In the genomic region with DNA sequence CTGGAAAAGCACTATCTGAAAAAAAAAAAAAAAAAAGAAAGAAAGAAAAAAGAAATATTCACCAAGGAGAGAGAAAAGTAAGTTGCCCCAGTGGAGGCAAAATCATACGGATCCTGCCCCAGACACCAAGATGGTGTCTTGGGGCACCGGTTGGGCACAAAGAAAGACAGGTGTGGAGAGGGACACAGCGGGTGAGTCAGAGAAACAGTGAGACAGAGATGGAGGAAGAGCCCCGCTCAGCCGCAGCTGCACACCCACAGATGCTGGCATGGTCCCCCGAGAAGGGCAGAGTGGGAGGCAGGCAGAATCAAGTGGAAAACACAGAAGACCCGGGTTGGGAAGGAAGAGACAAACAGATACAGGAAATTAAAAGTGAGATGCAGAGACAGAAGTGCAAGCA, we compare ENCODE assay signal across 1 cellular context.
TF ChIP-seq lines count a peak whose summit lies in the region.

No MANE protein-coding gene starts in this region.

TF ChIP-seq in SK-N-SH treated with all-trans-retinoic acid at 6 μM for 48 hours, 23 proteins besides CTCF, POLR2A, EP300 and RAD21 (continued from another document):
- TF ChIP-seq, protein P1, sequence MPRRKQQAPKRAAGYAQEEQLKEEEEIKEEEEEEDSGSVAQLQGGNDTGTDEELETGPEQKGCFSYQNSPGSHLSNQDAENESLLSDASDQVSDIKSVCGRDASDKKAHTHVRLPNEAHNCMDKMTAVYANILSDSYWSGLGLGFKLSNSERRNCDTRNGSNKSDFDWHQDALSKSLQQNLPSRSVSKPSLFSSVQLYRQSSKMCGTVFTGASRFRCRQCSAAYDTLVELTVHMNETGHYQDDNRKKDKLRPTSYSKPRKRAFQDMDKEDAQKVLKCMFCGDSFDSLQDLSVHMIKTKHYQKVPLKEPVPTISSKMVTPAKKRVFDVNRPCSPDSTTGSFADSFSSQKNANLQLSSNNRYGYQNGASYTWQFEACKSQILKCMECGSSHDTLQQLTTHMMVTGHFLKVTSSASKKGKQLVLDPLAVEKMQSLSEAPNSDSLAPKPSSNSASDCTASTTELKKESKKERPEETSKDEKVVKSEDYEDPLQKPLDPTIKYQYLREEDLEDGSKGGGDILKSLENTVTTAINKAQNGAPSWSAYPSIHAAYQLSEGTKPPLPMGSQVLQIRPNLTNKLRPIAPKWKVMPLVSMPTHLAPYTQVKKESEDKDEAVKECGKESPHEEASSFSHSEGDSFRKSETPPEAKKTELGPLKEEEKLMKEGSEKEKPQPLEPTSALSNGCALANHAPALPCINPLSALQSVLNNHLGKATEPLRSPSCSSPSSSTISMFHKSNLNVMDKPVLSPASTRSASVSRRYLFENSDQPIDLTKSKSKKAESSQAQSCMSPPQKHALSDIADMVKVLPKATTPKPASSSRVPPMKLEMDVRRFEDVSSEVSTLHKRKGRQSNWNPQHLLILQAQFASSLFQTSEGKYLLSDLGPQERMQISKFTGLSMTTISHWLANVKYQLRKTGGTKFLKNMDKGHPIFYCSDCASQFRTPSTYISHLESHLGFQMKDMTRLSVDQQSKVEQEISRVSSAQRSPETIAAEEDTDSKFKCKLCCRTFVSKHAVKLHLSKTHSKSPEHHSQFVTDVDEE (CRISPR knock-in tag; IDR thresholded peaks at IDR 0.05) = no peak
- TF ChIP-seq ZNF8 (CRISPR knock-in tag; IDR thresholded peaks at IDR 0.05) = no peak
- no peak for TF ChIP-seq TCF4 (CRISPR knock-in tag; IDR thresholded peaks at IDR 0.05; ENCODE audit: borderline replicate concordance)
- TF ChIP-seq ZC3H10 (CRISPR knock-in tag; IDR thresholded peaks at IDR 0.05) = no peak
- TF ChIP-seq RARB (CRISPR knock-in tag; IDR thresholded peaks at IDR 0.05) = no peak
- TF ChIP-seq, protein P2, sequence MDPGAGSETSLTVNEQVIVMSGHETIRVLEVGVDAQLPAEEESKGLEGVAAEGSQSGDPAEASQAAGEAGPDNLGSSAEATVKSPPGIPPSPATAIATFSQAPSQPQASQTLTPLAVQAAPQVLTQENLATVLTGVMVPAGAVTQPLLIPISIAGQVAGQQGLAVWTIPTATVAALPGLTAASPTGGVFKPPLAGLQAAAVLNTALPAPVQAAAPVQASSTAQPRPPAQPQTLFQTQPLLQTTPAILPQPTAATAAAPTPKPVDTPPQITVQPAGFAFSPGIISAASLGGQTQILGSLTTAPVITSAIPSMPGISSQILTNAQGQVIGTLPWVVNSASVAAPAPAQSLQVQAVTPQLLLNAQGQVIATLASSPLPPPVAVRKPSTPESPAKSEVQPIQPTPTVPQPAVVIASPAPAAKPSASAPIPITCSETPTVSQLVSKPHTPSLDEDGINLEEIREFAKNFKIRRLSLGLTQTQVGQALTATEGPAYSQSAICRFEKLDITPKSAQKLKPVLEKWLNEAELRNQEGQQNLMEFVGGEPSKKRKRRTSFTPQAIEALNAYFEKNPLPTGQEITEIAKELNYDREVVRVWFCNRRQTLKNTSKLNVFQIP (CRISPR knock-in tag; IDR thresholded peaks at IDR 0.05; ENCODE audit: borderline replicate concordance, low read depth) = no peak
- TF ChIP-seq OSR1 (CRISPR knock-in tag; IDR thresholded peaks at IDR 0.05) = no peak
- no peak for TF ChIP-seq ZFP30 (CRISPR knock-in tag; IDR thresholded peaks at IDR 0.05)
- no peak for TF ChIP-seq PPARA (CRISPR knock-in tag; IDR thresholded peaks at IDR 0.05; ENCODE audit: borderline replicate concordance)
- no peak for TF ChIP-seq TOX (CRISPR knock-in tag; IDR thresholded peaks at IDR 0.05; ENCODE audit: borderline replicate concordance)
- TF ChIP-seq ZFP3 (CRISPR knock-in tag; IDR thresholded peaks at IDR 0.05) = no peak
- TF ChIP-seq CSDC2 (CRISPR knock-in tag; IDR thresholded peaks at IDR 0.05) = no peak
